28 cellular contexts compared by ENCODE assay signal in the genomic region with DNA sequence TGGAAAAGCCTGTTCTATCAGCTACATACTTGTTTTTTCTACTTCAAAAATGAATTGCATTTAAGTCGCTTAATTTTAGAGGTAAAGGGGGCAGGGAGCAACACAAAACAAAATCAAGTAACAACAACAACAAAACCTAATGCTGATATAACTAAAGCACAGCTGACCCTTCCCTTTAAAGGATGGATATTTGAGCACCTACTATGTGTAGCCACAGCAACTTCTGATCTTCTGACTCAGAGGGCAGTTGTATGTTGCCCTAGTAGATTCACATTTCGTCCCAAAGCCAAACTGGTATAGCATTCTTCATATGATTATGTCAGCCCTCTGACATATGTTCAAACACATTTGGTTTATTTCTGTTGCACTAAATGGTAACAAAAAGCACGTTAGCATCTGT. TPM values are rescaled to one million over a fixed set of nuclear protein-coding genes. Genes with fewer than 3 reads are reported as not detected.
"Had no signal": no experiment of that assay in that cellular context is flagged by ENCODE, and none has a peak within 500 bp of the region (broad histone marks: within the 10 kb centered on the region; RNA-seq: fewer than 3 reads in every experiment).

No MANE protein-coding gene starts in this region.

- H3K4me3 ChIP-seq: gastrocnemius medialis, lung, spleen, testis, tibial nerve, upper lobe of right lung had no signal

- H3K4me1 Mint-ChIP-seq: stimulated activated naive B cell treated with anti-CD40 and anti-IgM and Interleukin-4, amounts not matched to agents 10 μg/mL and 1 μg/mL and 100 μg/mL, for 72 hours; stimulated activated naive CD8-positive, alpha-beta T cell treated with anti-CD3 and anti-CD28 coated beads, Interleukin-15, amount 100 ng/mL, for 72 hours had no signal

- H3K9me3 ChIP-seq: gastrocnemius medialis, psoas muscle, spleen, testis, tibial nerve, upper lobe of right lung had no signal

- DNase-seq: cerebellar nuclear complex; dermis blood vessel endothelial cell; erythroblast; gastrocnemius medialis; glutamatergic neuron; hippocampal formation; left colon; left ventricle myocardium superior; mesendoderm; naive thymus-derived CD4-positive, alpha-beta T cell; nephron progenitor cell; psoas muscle; retina; spleen; stimulated activated CD4-positive, alpha-beta T cell treated with anti-CD3 and anti-CD28 coated beads, Interleukin-15, amount 100 ng/mL, for 24 hours; stimulated activated CD4-positive, alpha-beta T cell treated with anti-CD3 and anti-CD28 coated beads, Interleukin-1b, Interleukin-23, amount 100 ng/mL, for 48 hours; stimulated activated CD4-positive, alpha-beta T cell treated with anti-CD3 and anti-CD28 coated beads, Interleukin-4, amount 100 ng/mL, for 4 hours; stimulated activated naive B cell treated with anti-CD40 and anti-IgM and Interleukin-4, amounts not matched to agents 10 μg/mL and 1 μg/mL and 100 μg/mL, for 72 hours; stimulated activated naive CD8-positive, alpha-beta T cell treated with anti-CD3 and anti-CD28 coated beads, Interleukin-15, amount 100 ng/mL, for 72 hours; testis; upper lobe of right lung had no signal

- H3K27ac ChIP-seq: gastrocnemius medialis, psoas muscle, spleen, testis, upper lobe of right lung had no signal

- FAIRE-seq: colon, endothelial cell of umbilical vein had no signal

- H3K9me3 Mint-ChIP-seq: nephron progenitor cell; stimulated activated naive B cell treated with anti-CD40 and anti-IgM and Interleukin-4, amounts not matched to agents 10 μg/mL and 1 μg/mL and 100 μg/mL, for 72 hours; stimulated activated naive CD8-positive, alpha-beta T cell treated with anti-CD3 and anti-CD28 coated beads, Interleukin-15, amount 100 ng/mL, for 72 hours had no signal

- H3K27me3 ChIP-seq: gastrocnemius medialis, spleen, testis, tibial nerve, upper lobe of right lung had no signal

- H3K36me3 Mint-ChIP-seq: naive thymus-derived CD4-positive, alpha-beta T cell; stimulated activated naive B cell treated with anti-CD40 and anti-IgM and Interleukin-4, amounts not matched to agents 10 μg/mL and 1 μg/mL and 100 μg/mL, for 72 hours had no signal

- H3K27ac Mint-ChIP-seq: naive thymus-derived CD4-positive, alpha-beta T cell; nephron progenitor cell; stimulated activated naive B cell treated with anti-CD40 and anti-IgM and Interleukin-4, amounts not matched to agents 10 μg/mL and 1 μg/mL and 100 μg/mL, for 72 hours; stimulated activated naive CD8-positive, alpha-beta T cell treated with anti-CD3 and anti-CD28 coated beads, Interleukin-15, amount 100 ng/mL, for 72 hours had no signal

- H3K36me3 ChIP-seq: gastrocnemius medialis, tibial nerve had no signal

- ATAC-seq: gastrocnemius medialis; left colon; left ventricle myocardium superior; naive thymus-derived CD4-positive, alpha-beta T cell; psoas muscle; sciatic nerve; stimulated activated naive B cell treated with anti-CD40 and anti-IgM and Interleukin-4, amounts not matched to agents 10 μg/mL and 1 μg/mL and 100 μg/mL, for 72 hours; stimulated activated naive CD8-positive, alpha-beta T cell treated with anti-CD3 and anti-CD28 coated beads, Interleukin-15, amount 100 ng/mL, for 72 hours; upper lobe of right lung had no signal

- H3K4me3 Mint-ChIP-seq: naive thymus-derived CD4-positive, alpha-beta T cell; nephron progenitor cell; stimulated activated naive B cell treated with anti-CD40 and anti-IgM and Interleukin-4, amounts not matched to agents 10 μg/mL and 1 μg/mL and 100 μg/mL, for 72 hours; stimulated activated naive CD8-positive, alpha-beta T cell treated with anti-CD3 and anti-CD28 coated beads, Interleukin-15, amount 100 ng/mL, for 72 hours had no signal

RNA-seq across cellular contexts. Expression of gene DAB2, which starts 6.8 kb away (rescaled TPM):
- polyA plus RNA-seq: naive thymus-derived CD4-positive, alpha-beta T cell had no signal

RNA-seq across cellular contexts. Expression of gene C9, which starts 53.7 kb away (rescaled TPM):
- total RNA-seq: endothelial cell of umbilical vein; fibroblast of villous mesenchyme; kidney epithelial cell; left colon; left ventricle myocardium superior; naive thymus-derived CD4-positive, alpha-beta T cell; sciatic nerve; tibial nerve; upper lobe of right lung had no signal
- polyA plus RNA-seq: naive thymus-derived CD4-positive, alpha-beta T cell; psoas muscle; spleen had no signal
